ENCODE assay signal across 9 cellular contexts in the genomic region with DNA sequence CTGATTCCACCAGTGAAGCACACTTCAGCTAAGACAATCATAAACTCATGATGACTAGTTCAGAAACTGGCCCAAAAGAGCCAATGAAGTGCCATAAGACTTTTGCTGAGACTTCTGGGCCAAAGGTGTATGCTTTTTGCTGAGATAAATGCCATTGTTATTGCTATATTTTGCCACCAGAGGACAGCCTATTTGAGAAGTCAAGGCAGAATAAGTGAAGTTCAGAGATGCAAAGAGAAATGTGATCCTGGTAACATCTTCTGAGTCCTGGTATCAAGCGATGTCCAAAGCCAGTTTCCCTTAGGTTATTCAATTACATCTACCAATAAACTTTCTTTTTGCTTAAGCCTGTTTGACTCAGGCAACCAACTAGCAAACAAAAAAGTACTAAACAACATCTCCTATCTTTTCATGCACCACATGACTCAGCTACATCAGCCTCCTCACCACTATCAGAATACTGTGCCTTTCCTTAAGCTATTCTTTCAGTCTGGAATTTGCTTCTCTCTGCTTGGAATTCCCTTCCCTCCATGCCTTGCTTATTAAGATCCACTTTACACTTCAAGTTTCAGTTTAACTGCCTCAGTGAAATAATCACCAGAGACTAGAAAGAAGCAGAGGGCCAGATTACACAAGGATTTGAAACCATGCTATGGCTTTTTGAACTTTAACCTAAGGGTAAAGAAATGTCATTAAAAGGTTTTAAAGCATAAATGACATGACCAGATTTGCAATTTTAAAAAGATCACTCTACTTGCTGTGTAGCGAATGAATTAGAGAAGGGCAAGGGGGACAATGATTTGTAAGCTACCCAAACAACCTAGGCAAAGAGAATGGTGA. TPM values are rescaled to one million over a fixed set of nuclear protein-coding genes. Genes with fewer than 3 reads are reported as not detected.
A peak's percentile ranks its signal among the peaks of the same experiment; 100 is the strongest.
DNase-seq lines count a peak whose midpoint lies in the region; ATAC-seq, FAIRE-seq and TF ChIP-seq lines count a peak whose summit lies in the region.
"Had no signal": no experiment of that assay in that cellular context is flagged by ENCODE, and none has a peak within 500 bp of the region (broad histone marks: within the 10 kb centered on the region; RNA-seq: fewer than 3 reads in every experiment).

No MANE protein-coding gene starts in this region.

- POLR2A ChIA-PET in AG04450 (lab: Yijun Ruan, JAX) (interaction anchor here (0.9 kb wide), 1 partner anchor 13 kb away, joined by 4 read pairs; no protein-coding TSS in a partner anchor), SK-N-SH (lab: Yijun Ruan, JAX) (no interaction called here)

- H3K4me3 ChIP-seq in AG04450 (ENCODE audit: low read depth, low read length) (no peak overlapping the region), SK-N-SH (ENCODE audit: low read depth in 2 of 2, low read length in 1 of 2) (no peak overlapping the region)

- H2AFZ ChIP-seq in SK-N-SH (ENCODE audit: low read depth), result no peak overlapping the region

- H3K9ac ChIP-seq in SK-N-SH, result no peak overlapping the region

- H3K9me2 ChIP-seq in SK-N-SH, result no peaks in the 10 kb centered on the region

- no peak overlapping the region for H3K4me2 ChIP-seq in SK-N-SH

- CTCF ChIA-PET in AG04450 (lab: Charles Lee) (interaction anchor here (0.7 to 4.5 kb wide), 6 partner anchors 11 to 530 kb away, joined by 3 to 59 read pairs (median 4); no protein-coding TSS in a partner anchor), SK-N-SH (lab: Yijun Ruan, JAX) (interaction anchor here (0.6 to 3.5 kb wide), 13 partner anchors 11 to 530 kb away, joined by 3 to 27 read pairs (median 3); no protein-coding TSS in a partner anchor)

- peaks cover 45% of the 10 kb centered on the region for H3K79me2 ChIP-seq in SK-N-SH (ENCODE audit: insufficient read depth)

- no peaks in the 10 kb centered on the region for H3K27me3 ChIP-seq in AG04450 (ENCODE audit: control insufficient read depth, insufficient read depth, low read length)
- H3K27me3 ChIP-seq in SK-N-SH (ENCODE audit: insufficient read depth), result no peaks in the 10 kb centered on the region

- TF ChIP-seq CTCF in AG04450 (IDR thresholded peaks at IDR 0.05; ENCODE audit: low read depth, low read length) (peak; percentile 63), GM12872 (IDR thresholded peaks at IDR 0.05; ENCODE audit: insufficient read depth, low read depth, low read length) (peak; percentile 71), SK-N-SH (IDR thresholded peaks at IDR 0.05) (peak; percentile 58)

- no peaks in the 10 kb centered on the region for H4K20me1 ChIP-seq in SK-N-SH (ENCODE audit: insufficient read depth)

- no peaks in the 10 kb centered on the region for H3F3A ChIP-seq in SK-N-SH (replicated peaks; ENCODE audit: insufficient read depth)

- 87% methylated on average over 2 of the region's 2 CpGs for WGBS in SK-N-SH (ENCODE audit: low lambda C conversion rate)

- DNase-seq in AG04450 (ENCODE audit: low read depth, low spot score) (no peak), SK-N-SH (no peak), occipital lobe (lab: John Stamatoyannopoulos, UW) (no peak)
- DNase-seq: effector CD8-positive, alpha-beta T cell had no signal

- no peaks in the 10 kb centered on the region for H3K36me3 ChIP-seq in SK-N-SH (replicated peaks in 1 of 2; ENCODE audit: control insufficient read depth in 1 of 2, insufficient read depth in 2 of 2, low read length in 1 of 2)

- no peaks in the 10 kb centered on the region for H3K9me3 ChIP-seq in AG04450 (ENCODE audit: control insufficient read depth, insufficient read depth, low read length)
- peaks cover 11% of the 10 kb centered on the region; the same call in 1 of the 2 replicates for H3K9me3 ChIP-seq in SK-N-SH

- H3K4me1 ChIP-seq in SK-N-SH (ENCODE audit: control insufficient read depth in 1 of 2, insufficient read depth in 2 of 2, low read depth in 1 of 2, low read length in 1 of 2), result no peaks in the 10 kb centered on the region

- H3K27ac ChIP-seq in AG04450 (ENCODE audit: low read depth, low read length) (no peak overlapping the region), SK-N-SH (ENCODE audit: low read depth in 2 of 2, low read length in 1 of 2) (no peak overlapping the region)

- no peak for TF ChIP-seq EP300 in SK-N-SH (IDR thresholded peaks at IDR 0.05; ENCODE audit: borderline replicate concordance in 1 of 2, low read depth in 1 of 2, low read length in 1 of 2)

- ATAC-seq in GM19324 (IDR thresholded peaks at IDR 0.05; ENCODE audit: low FRiP score, unreplicated experiment), result no peak
- ATAC-seq in GM18858 (IDR thresholded peaks at IDR 0.05; ENCODE audit: unreplicated experiment), result no peak
- no peak for ATAC-seq in HG03521 (IDR thresholded peaks at IDR 0.05; ENCODE audit: unreplicated experiment)

- FAIRE-seq in islet of Langerhans (lab: Jason Lieb, UNC), result peak; percentile 70

- TF ChIP-seq RAD21 in SK-N-SH (IDR thresholded peaks at IDR 0.05; ENCODE audit: low read length), result peak; percentile 46

TF ChIP-seq in SK-N-SH, 30 proteins besides CTCF, POLR2A, EP300 and RAD21:
- no peak for TF ChIP-seq ELF1 (IDR thresholded peaks at IDR 0.05)
- TF ChIP-seq SMC3 (IDR thresholded peaks at IDR 0.05; ENCODE audit: low read depth, low read length), result peak; percentile 34; the same call in 1 of the 2 replicates
- TF ChIP-seq GATA2 (CRISPR knock-in tag; IDR thresholded peaks at IDR 0.05), result no peak
- TF ChIP-seq IRF3 (IDR thresholded peaks at IDR 0.05; ENCODE audit: low read depth, low read length), result no peak
- TF ChIP-seq, protein P1, sequence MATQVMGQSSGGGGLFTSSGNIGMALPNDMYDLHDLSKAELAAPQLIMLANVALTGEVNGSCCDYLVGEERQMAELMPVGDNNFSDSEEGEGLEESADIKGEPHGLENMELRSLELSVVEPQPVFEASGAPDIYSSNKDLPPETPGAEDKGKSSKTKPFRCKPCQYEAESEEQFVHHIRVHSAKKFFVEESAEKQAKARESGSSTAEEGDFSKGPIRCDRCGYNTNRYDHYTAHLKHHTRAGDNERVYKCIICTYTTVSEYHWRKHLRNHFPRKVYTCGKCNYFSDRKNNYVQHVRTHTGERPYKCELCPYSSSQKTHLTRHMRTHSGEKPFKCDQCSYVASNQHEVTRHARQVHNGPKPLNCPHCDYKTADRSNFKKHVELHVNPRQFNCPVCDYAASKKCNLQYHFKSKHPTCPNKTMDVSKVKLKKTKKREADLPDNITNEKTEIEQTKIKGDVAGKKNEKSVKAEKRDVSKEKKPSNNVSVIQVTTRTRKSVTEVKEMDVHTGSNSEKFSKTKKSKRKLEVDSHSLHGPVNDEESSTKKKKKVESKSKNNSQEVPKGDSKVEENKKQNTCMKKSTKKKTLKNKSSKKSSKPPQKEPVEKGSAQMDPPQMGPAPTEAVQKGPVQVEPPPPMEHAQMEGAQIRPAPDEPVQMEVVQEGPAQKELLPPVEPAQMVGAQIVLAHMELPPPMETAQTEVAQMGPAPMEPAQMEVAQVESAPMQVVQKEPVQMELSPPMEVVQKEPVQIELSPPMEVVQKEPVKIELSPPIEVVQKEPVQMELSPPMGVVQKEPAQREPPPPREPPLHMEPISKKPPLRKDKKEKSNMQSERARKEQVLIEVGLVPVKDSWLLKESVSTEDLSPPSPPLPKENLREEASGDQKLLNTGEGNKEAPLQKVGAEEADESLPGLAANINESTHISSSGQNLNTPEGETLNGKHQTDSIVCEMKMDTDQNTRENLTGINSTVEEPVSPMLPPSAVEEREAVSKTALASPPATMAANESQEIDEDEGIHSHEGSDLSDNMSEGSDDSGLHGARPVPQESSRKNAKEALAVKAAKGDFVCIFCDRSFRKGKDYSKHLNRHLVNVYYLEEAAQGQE (IDR thresholded peaks at IDR 0.05; ENCODE audit: low read depth, low read length), result no peak
- TF ChIP-seq, protein P2, sequence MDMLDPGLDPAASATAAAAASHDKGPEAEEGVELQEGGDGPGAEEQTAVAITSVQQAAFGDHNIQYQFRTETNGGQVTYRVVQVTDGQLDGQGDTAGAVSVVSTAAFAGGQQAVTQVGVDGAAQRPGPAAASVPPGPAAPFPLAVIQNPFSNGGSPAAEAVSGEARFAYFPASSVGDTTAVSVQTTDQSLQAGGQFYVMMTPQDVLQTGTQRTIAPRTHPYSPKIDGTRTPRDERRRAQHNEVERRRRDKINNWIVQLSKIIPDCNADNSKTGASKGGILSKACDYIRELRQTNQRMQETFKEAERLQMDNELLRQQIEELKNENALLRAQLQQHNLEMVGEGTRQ (IDR thresholded peaks at IDR 0.05; ENCODE audit: borderline replicate concordance, low read depth, low read length), result no peak

RNA-seq across cellular contexts. Expression of gene CRY1, which starts 14.0 kb away (rescaled TPM):
- polyA plus RNA-seq in AG04450 (2011; rRNA removed) (10.3 and 13.7 TPM in 2 replicates), SK-N-SH (2012; rRNA removed) (4.9 and 6.7 TPM in 2 replicates)
- 4.3 and 7.3 TPM in 2 replicates for polyA minus RNA-seq in AG04450 (2011; rRNA and poly(A)+ RNA removed)
- 6.2 and 7.2 TPM in 2 replicates for polyA plus RNA-seq in SK-N-SH (2012; cell fraction: cytosol; rRNA removed)
- 6.9 and 9.4 TPM in 2 replicates for polyA plus RNA-seq in SK-N-SH (2012; cell fraction: nucleus; rRNA removed)
- total RNA-seq in occipital lobe, result 39.3 TPM
